In genomic region chr12:49098035-49098451, GRCh38 we compare ENCODE assay signal across 8 cellular contexts. TPM values are rescaled to one million over a fixed set of nuclear protein-coding genes. Genes with fewer than 3 reads are reported as not detected.
DNase-seq lines count a peak whose midpoint lies in the region; TF ChIP-seq lines count a peak whose summit lies in the region.

No MANE protein-coding gene starts in this region.

- H2AFZ ChIP-seq in OCI-LY3 (ENCODE audit: low read depth, low read length): no peak overlapping the region

- intact Hi-C loops in activated T-helper 1 cell treated with anti-CD3 and anti-CD28 coated beads, Interleukin-12 subunit alpha, Interleukin-12 subunit beta, Interleukin-2, Interleukin-4 antibody, amounts not matched to agents 30 ng/mL and 10 ng/mL and 1 ng/mL, durations not matched to agents 14 hours and 24 hours and 36 hours (cut with micrococcal nuclease): loop anchor here (1.0 kb wide), 3 partner anchors 10 to 34 kb away; partner anchors contain the start of gene LMBR1L

- H3K4me2 ChIP-seq in OCI-LY3 (ENCODE audit: low read length): no peak overlapping the region

- H3K4me3 ChIP-seq in GM12865 (ENCODE audit: low read depth, low read length): no peak overlapping the region
- H3K4me3 ChIP-seq in OCI-LY3 (ENCODE audit: low read length): no peak overlapping the region
- no peak overlapping the region for H3K4me3 ChIP-seq in foreskin fibroblast (ENCODE audit: low read depth in 1 of 2, low read length in 2 of 2)

- peaks cover 18% of the 10 kb centered on the region for H3K4me1 Mint-ChIP-seq in activated T-helper 1 cell treated with anti-CD3 and anti-CD28 coated beads, Interleukin-12 subunit alpha, Interleukin-12 subunit beta, Interleukin-2, Interleukin-4 antibody, amounts not matched to agents 30 ng/mL and 10 ng/mL and 1 ng/mL, durations not matched to agents 14 hours and 24 hours and 36 hours (ENCODE audit: low read depth)
- H3K4me1 Mint-ChIP-seq in progenitor cell of endocrine pancreas (ENCODE audit: low read depth): peaks cover 13% of the 10 kb centered on the region

- H4K20me1 ChIP-seq in OCI-LY3 (ENCODE audit: insufficient read depth, low read length): no peaks in the 10 kb centered on the region

- H3K79me2 ChIP-seq in OCI-LY3 (ENCODE audit: low read length): no peaks in the 10 kb centered on the region

- peak; percentile 28 for DNase-seq in A172 (ENCODE audit: low spot score)
- peak; percentile 68 for DNase-seq in GM12865 (ENCODE audit: low read depth)
- DNase-seq in activated T-helper 1 cell treated with anti-CD3 and anti-CD28 coated beads, Interleukin-12 subunit alpha, Interleukin-12 subunit beta, Interleukin-2, Interleukin-4 antibody, amounts not matched to agents 30 ng/mL and 10 ng/mL and 1 ng/mL, durations not matched to agents 14 hours and 24 hours and 36 hours (ENCODE audit: low spot score): peak; percentile 43
- DNase-seq in foreskin fibroblast: peak in 1 of 2 donors; percentile 61
- DNase-seq in progenitor cell of endocrine pancreas (ENCODE audit: low spot score, unreplicated experiment): peak; percentile 39
- no peak for DNase-seq in NCI-H345 (lab: John Stamatoyannopoulos, UW)
- DNase-seq in NCI-H526 treated with DMSO at 0.1 percent for 48 hours (lab: John Stamatoyannopoulos, UW): no peak

- H3K36me3 Mint-ChIP-seq in activated T-helper 1 cell treated with anti-CD3 and anti-CD28 coated beads, Interleukin-12 subunit alpha, Interleukin-12 subunit beta, Interleukin-2, Interleukin-4 antibody, amounts not matched to agents 30 ng/mL and 10 ng/mL and 1 ng/mL, durations not matched to agents 14 hours and 24 hours and 36 hours (ENCODE audit: low read depth): peaks cover 46% of the 10 kb centered on the region
- H3K36me3 Mint-ChIP-seq in progenitor cell of endocrine pancreas (ENCODE audit: insufficient read depth): peaks cover 17% of the 10 kb centered on the region

- H3K9me3 ChIP-seq in OCI-LY3 (ENCODE audit: insufficient read depth, low read length): no peaks in the 10 kb centered on the region

- H3K27ac ChIP-seq in OCI-LY3 (ENCODE audit: low read length): no peak overlapping the region

- peaks cover 20% of the 10 kb centered on the region for H3K27me3 ChIP-seq in OCI-LY3 (ENCODE audit: low read depth, low read length)

- H3K4me3 Mint-ChIP-seq in activated T-helper 1 cell treated with anti-CD3 and anti-CD28 coated beads, Interleukin-12 subunit alpha, Interleukin-12 subunit beta, Interleukin-2, Interleukin-4 antibody, amounts not matched to agents 30 ng/mL and 10 ng/mL and 1 ng/mL, durations not matched to agents 14 hours and 24 hours and 36 hours: no peak overlapping the region
- H3K4me3 Mint-ChIP-seq in progenitor cell of endocrine pancreas (ENCODE audit: low read depth): no peak overlapping the region

- H3K27ac Mint-ChIP-seq in activated T-helper 1 cell treated with anti-CD3 and anti-CD28 coated beads, Interleukin-12 subunit alpha, Interleukin-12 subunit beta, Interleukin-2, Interleukin-4 antibody, amounts not matched to agents 30 ng/mL and 10 ng/mL and 1 ng/mL, durations not matched to agents 14 hours and 24 hours and 36 hours: no peak overlapping the region
- H3K27ac Mint-ChIP-seq in progenitor cell of endocrine pancreas: no peak overlapping the region

- H3K4me1 ChIP-seq in OCI-LY3 (ENCODE audit: low read length): peaks cover 9% of the 10 kb centered on the region; the same call in 1 of the 2 replicates

- H3K9me3 Mint-ChIP-seq in activated T-helper 1 cell treated with anti-CD3 and anti-CD28 coated beads, Interleukin-12 subunit alpha, Interleukin-12 subunit beta, Interleukin-2, Interleukin-4 antibody, amounts not matched to agents 30 ng/mL and 10 ng/mL and 1 ng/mL, durations not matched to agents 14 hours and 24 hours and 36 hours: no peaks in the 10 kb centered on the region
- H3K9me3 Mint-ChIP-seq in progenitor cell of endocrine pancreas (ENCODE audit: low read depth): no peaks in the 10 kb centered on the region

- H3K9ac ChIP-seq in OCI-LY3 (ENCODE audit: low read length): no peak overlapping the region

- H3K36me3 ChIP-seq in OCI-LY3 (replicated peaks; ENCODE audit: low read depth, low read length): peaks cover 5% of the 10 kb centered on the region

- TF ChIP-seq CTCF in GM12865 (IDR thresholded peaks at IDR 0.05; ENCODE audit: insufficient read depth, low read depth, low read length, missing control alignments): peak; percentile 83
- TF ChIP-seq CTCF in OCI-LY3 (IDR thresholded peaks at IDR 0.05; ENCODE audit: low read depth, low read length): peak; percentile 75
- TF ChIP-seq CTCF in foreskin fibroblast (IDR thresholded peaks at IDR 0.05; ENCODE audit: low read depth, low read length): peak; percentile 79
- peak; percentile 73 for TF ChIP-seq CTCF in progenitor cell of endocrine pancreas (IDR thresholded peaks at IDR 0.05; ENCODE audit: unreplicated experiment)

- peaks cover 20% of the 10 kb centered on the region for H3K27me3 Mint-ChIP-seq in activated T-helper 1 cell treated with anti-CD3 and anti-CD28 coated beads, Interleukin-12 subunit alpha, Interleukin-12 subunit beta, Interleukin-2, Interleukin-4 antibody, amounts not matched to agents 30 ng/mL and 10 ng/mL and 1 ng/mL, durations not matched to agents 14 hours and 24 hours and 36 hours (ENCODE audit: insufficient read depth)
- peaks cover 28% of the 10 kb centered on the region for H3K27me3 Mint-ChIP-seq in progenitor cell of endocrine pancreas

RNA-seq across cellular contexts. Expression of gene DHH, which starts 3.4 kb away (rescaled TPM):
- not detected in 2 replicates for total RNA-seq in A172 (2014; rRNA removed; shearing (Covaris generic))
- 0.10 TPM in 1 of 2 replicates, not detected in the other for total RNA-seq in activated T-helper 1 cell treated with anti-CD3 and anti-CD28 coated beads, Interleukin-12 subunit alpha, Interleukin-12 subunit beta, Interleukin-2, Interleukin-4 antibody, amounts not matched to agents 30 ng/mL and 10 ng/mL and 1 ng/mL, durations not matched to agents 14 hours and 24 hours and 36 hours
- total RNA-seq in progenitor cell of endocrine pancreas: 0.29 and 0.34 TPM in 2 replicates

RNA-seq across cellular contexts. Expression of gene LMBR1L, which starts 12.6 kb away (rescaled TPM):
- total RNA-seq in A172 (2014; rRNA removed; shearing (Covaris generic)): 16.4 and 21.4 TPM in 2 replicates
- 50.4 and 52.5 TPM in 2 replicates for total RNA-seq in activated T-helper 1 cell treated with anti-CD3 and anti-CD28 coated beads, Interleukin-12 subunit alpha, Interleukin-12 subunit beta, Interleukin-2, Interleukin-4 antibody, amounts not matched to agents 30 ng/mL and 10 ng/mL and 1 ng/mL, durations not matched to agents 14 hours and 24 hours and 36 hours
- total RNA-seq in progenitor cell of endocrine pancreas: 142 and 143 TPM in 2 replicates

RNA-seq across cellular contexts. Expression of gene RHEBL1, which starts 28.3 kb away (rescaled TPM):
- total RNA-seq in A172 (2014; rRNA removed; shearing (Covaris generic)): 1.2 and 8.0 TPM in 2 replicates
- 8.6 and 10.7 TPM in 2 replicates for total RNA-seq in activated T-helper 1 cell treated with anti-CD3 and anti-CD28 coated beads, Interleukin-12 subunit alpha, Interleukin-12 subunit beta, Interleukin-2, Interleukin-4 antibody, amounts not matched to agents 30 ng/mL and 10 ng/mL and 1 ng/mL, durations not matched to agents 14 hours and 24 hours and 36 hours
- 0.72 and 0.75 TPM in 2 replicates for total RNA-seq in progenitor cell of endocrine pancreas

RNA-seq across cellular contexts. Expression of gene TUBA1B, which starts 33.2 kb away (rescaled TPM):
- total RNA-seq in A172 (2014; rRNA removed; shearing (Covaris generic)): 2,613 and 2,957 TPM in 2 replicates
- total RNA-seq in activated T-helper 1 cell treated with anti-CD3 and anti-CD28 coated beads, Interleukin-12 subunit alpha, Interleukin-12 subunit beta, Interleukin-2, Interleukin-4 antibody, amounts not matched to agents 30 ng/mL and 10 ng/mL and 1 ng/mL, durations not matched to agents 14 hours and 24 hours and 36 hours: 1,521 TPM in 2 replicates
- total RNA-seq in progenitor cell of endocrine pancreas: 985 and 1,023 TPM in 2 replicates

RNA-seq across cellular contexts. Expression of gene KMT2D, which starts 37.4 kb away (rescaled TPM):
- total RNA-seq in A172 (2014; rRNA removed; shearing (Covaris generic)): 17.2 and 41.4 TPM in 2 replicates
- 107 and 109 TPM in 2 replicates for total RNA-seq in activated T-helper 1 cell treated with anti-CD3 and anti-CD28 coated beads, Interleukin-12 subunit alpha, Interleukin-12 subunit beta, Interleukin-2, Interleukin-4 antibody, amounts not matched to agents 30 ng/mL and 10 ng/mL and 1 ng/mL, durations not matched to agents 14 hours and 24 hours and 36 hours
- total RNA-seq in progenitor cell of endocrine pancreas: 130 and 132 TPM in 2 replicates

Comparison
In these comparisons a context has a peak if more than half of its experiments do, and no peak if none do; other contexts are left out.
1. DNase-seq: peak in A172 (single experiment), GM12865 (single experiment), activated T-helper 1 cell treated with anti-CD3 and anti-CD28 coated beads, Interleukin-12 subunit alpha, Interleukin-12 subunit beta, Interleukin-2, Interleukin-4 antibody, amounts not matched to agents 30 ng/mL and 10 ng/mL and 1 ng/mL, durations not matched to agents 14 hours and 24 hours and 36 hours (single experiment) and progenitor cell of endocrine pancreas (single experiment); none in NCI-H345 (single experiment) and NCI-H526 treated with DMSO at 0.1 percent for 48 hours (single experiment).
2. Peak in every context shown above with its lines, with median percentiles within 50 percentile points of each other: CTCF ChIP-seq.